In the genomic region with DNA sequence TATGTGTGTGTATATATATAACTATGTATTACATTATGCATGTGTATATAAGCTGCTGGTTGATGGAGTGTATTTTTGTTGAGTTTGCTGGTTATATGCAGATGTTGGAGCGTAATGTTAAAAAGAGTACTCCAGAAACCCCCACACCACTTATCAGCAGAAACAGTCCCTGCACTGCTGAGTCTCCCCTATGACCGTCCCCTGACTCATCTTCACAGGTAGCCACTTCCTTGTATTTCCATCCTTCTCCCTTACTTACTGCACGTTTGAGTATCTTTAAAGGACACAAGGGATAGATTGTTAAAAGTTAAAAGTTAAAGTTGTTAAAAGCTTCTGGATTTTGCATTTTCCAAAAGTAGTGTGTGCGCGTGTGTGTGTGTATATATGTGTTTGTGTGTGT, we compare ENCODE assay signal across 18 cellular contexts.
DNase-seq lines count a peak whose midpoint lies in the region; FAIRE-seq and TF ChIP-seq lines count a peak whose summit lies in the region.
"Had no signal": no experiment of that assay in that cellular context is flagged by ENCODE, and none has a peak within 500 bp of the region (broad histone marks: within the 10 kb centered on the region; RNA-seq: fewer than 3 reads in every experiment).

No MANE protein-coding gene starts in this region.

- H3K36me3 ChIP-seq in bronchial epithelial cell (ENCODE audit: control insufficient read depth, insufficient read depth, low read length): no peaks in the 10 kb centered on the region
- H3K36me3 ChIP-seq: HAP-1 had no signal

- H3K27me3 ChIP-seq in bronchial epithelial cell (ENCODE audit: control insufficient read depth, insufficient read depth, low read length): no peaks in the 10 kb centered on the region

- in situ Hi-C loops in Caki2 (cut with HindIII; ENCODE audit: low pct_unique_long_range_greater_than_20kb, low sequenced_read_pairs): no loop called here

- H3K4me3 ChIP-seq in bronchial epithelial cell (ENCODE audit: low read depth, low read length): no peak overlapping the region
- H3K4me3 ChIP-seq: HAP-1 had no signal

- FAIRE-seq in bronchial epithelial cell (lab: Jason Lieb, UNC): no peak
- FAIRE-seq: G401.6, GM12892, H54 had no signal

- DNase-seq in Caki2 (ENCODE audit: low read depth) (peak; percentile 14), M059J (ENCODE audit: low read depth) (peak; percentile 22), bronchial epithelial cell (ENCODE audit: low read depth) (peak; percentile 4), A172 (ENCODE audit: low spot score) (no peak)
- DNase-seq in stimulated activated CD4-positive, alpha-beta T cell treated with anti-CD3 and anti-CD28 coated beads, Interleukin-4, amount 100 ng/mL, for 24 hours: no peak
- DNase-seq in activated T-cell treated with anti-CD3 and anti-CD28 coated beads, Interleukin-2, amount 50 U/mL, for 1 hour: no peak
- DNase-seq: 8988T; C1 segment of cervical spinal cord; CD4-positive, alpha-beta memory T cell; COR-L47; DMS153; DND-41; GOT3; HFFc6 had no signal

- TF ChIP-seq CTCF in bronchial epithelial cell (IDR thresholded peaks at IDR 0.05; ENCODE audit: insufficient read depth, low read length, severe bottlenecking): no peak

Comparison
In these comparisons a context has a peak if more than half of its experiments do, and no peak if none do; other contexts are left out.
1. DNase-seq: peak in Caki2 (single experiment), M059J (single experiment) and bronchial epithelial cell (single experiment); none in A172 (single experiment), stimulated activated CD4-positive, alpha-beta T cell treated with anti-CD3 and anti-CD28 coated beads, Interleukin-4, amount 100 ng/mL, for 24 hours (single experiment) and activated T-cell treated with anti-CD3 and anti-CD28 coated beads, Interleukin-2, amount 50 U/mL, for 1 hour (single experiment).